8 cellular contexts compared by ENCODE assay signal in the genomic region with DNA sequence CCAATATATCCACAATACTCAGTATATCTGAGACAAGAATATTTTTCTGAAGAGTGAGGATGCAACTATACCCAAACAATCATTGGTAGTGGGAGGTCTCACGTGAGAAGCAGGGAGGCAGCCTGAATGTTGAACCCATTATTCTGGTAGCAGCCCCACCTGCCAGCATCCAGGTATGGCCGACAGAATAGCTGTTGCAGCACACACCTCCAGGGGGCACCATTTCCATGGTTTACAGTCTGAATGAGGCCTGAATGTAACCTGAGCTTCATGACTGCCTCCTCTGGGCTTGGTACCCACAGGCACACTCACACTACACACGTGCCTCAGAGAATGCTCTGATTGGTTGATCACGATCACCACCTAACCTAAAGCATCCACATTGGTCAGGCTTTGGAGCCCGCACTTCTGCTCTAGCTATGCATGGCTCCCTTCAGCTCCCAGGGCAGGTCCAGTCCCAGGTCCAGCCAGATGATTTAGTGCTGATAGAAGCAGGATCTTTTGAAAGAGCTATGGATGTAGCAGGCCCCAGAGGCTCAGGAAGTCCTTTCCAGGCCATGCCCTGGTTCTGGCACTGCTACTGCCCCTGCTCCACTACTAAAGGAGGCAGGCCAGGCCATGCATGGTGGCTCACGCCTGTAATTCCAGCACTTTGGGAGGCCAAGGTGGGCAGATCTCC. TPM values are rescaled to one million over a fixed set of nuclear protein-coding genes. Genes with fewer than 3 reads are reported as not detected.
A peak's percentile ranks its signal among the peaks of the same experiment; 100 is the strongest.
DNase-seq lines count a peak whose midpoint lies in the region; ATAC-seq and TF ChIP-seq lines count a peak whose summit lies in the region.

No MANE protein-coding gene starts in this region.

- no peaks in the 10 kb centered on the region for H3K27me3 ChIP-seq in Karpas-422 (ENCODE audit: low read length)
- no peaks in the 10 kb centered on the region for H3K27me3 ChIP-seq in PC-3 (ENCODE audit: low read length)
- H3K27me3 ChIP-seq in tibial nerve, result no peaks in the 10 kb centered on the region

- 31 to 40% methylated on average over 6 of the region's 6 CpGs for WGBS in tibial nerve, 2 donors

- H3K79me2 ChIP-seq in Karpas-422 (ENCODE audit: low read length), result no peaks in the 10 kb centered on the region
- no peaks in the 10 kb centered on the region for H3K79me2 ChIP-seq in PC-3 (ENCODE audit: low read length)

- H3K9me2 ChIP-seq in Karpas-422 (replicated peaks; ENCODE audit: insufficient read depth, low read length), result no peaks in the 10 kb centered on the region
- H3K9me2 ChIP-seq in PC-3 (replicated peaks; ENCODE audit: low read length), result no peaks in the 10 kb centered on the region

- no TSS peak for BruUV-seq in PC-3 (replicated peaks; lab: Mats Ljungman, UMichigan)

- no peak overlapping the region for H3K9ac ChIP-seq in Karpas-422 (ENCODE audit: low read length)
- no peak overlapping the region for H3K9ac ChIP-seq in PC-3 (ENCODE audit: low read length)

- H4K20me1 ChIP-seq in Karpas-422 (ENCODE audit: insufficient read depth, low read depth, low read length) (no peaks in the 10 kb centered on the region), PC-3 (ENCODE audit: low read length) (no peaks in the 10 kb centered on the region)

- H3F3A ChIP-seq in PC-3 (ENCODE audit: low read length, unreplicated experiment), result no peaks in the 10 kb centered on the region

- TF ChIP-seq CTCF in PC-3 (conservative IDR thresholded peaks at IDR 0.05; ENCODE audit: low read depth, low read length), result peak; percentile 82
- TF ChIP-seq CTCF in tibial nerve (IDR thresholded peaks at IDR 0.05), result peak in 4 of 5 experiments; percentile 28 to 61 (median 48)

- peak; percentile 71 for ATAC-seq in GM21737 (IDR thresholded peaks at IDR 0.05; ENCODE audit: unreplicated experiment)
- ATAC-seq in PC-3, result peak; percentile 88

- DNase-seq in EL, result peak; percentile 92
- peak; percentile 98 for DNase-seq in Karpas-422
- peak; percentile 93 for DNase-seq in PC-3
- peak; percentile 84 for DNase-seq in activated T-cell treated with anti-CD3 and anti-CD28 coated beads for 4 hours
- DNase-seq in fibroblast of peridontal ligament (ENCODE audit: extremely low read depth), result peak; percentile 92
- DNase-seq in occipital lobe (lab: John Stamatoyannopoulos, UW), result peak; percentile 25
- peak; percentile 35 to 54 for DNase-seq in tibial nerve (ENCODE audit: low spot score in 2 of 2)

- H3K36me3 ChIP-seq in Karpas-422 (ENCODE audit: insufficient read depth, low read length) (no peaks in the 10 kb centered on the region), PC-3 (ENCODE audit: low read depth, low read length) (no peaks in the 10 kb centered on the region), tibial nerve (no peaks in the 10 kb centered on the region)

- H3K4me2 ChIP-seq in Karpas-422 (ENCODE audit: low read depth, low read length, poor library complexity, severe bottlenecking), result no peak overlapping the region
- no peak overlapping the region for H3K4me2 ChIP-seq in PC-3 (ENCODE audit: low read length)

- peaks cover 25% of the 10 kb centered on the region for H3K4me1 ChIP-seq in Karpas-422 (ENCODE audit: low read length)
- peaks cover 7% of the 10 kb centered on the region for H3K4me1 ChIP-seq in PC-3 (ENCODE audit: insufficient read depth, low read length)
- peaks cover 0 to 20% (median 10%) of the 10 kb centered on the region in 4 donors for H3K4me1 ChIP-seq in tibial nerve

- TF ChIP-seq POLR2A in tibial nerve (IDR thresholded peaks at IDR 0.05), result no peak

- H3K9me3 ChIP-seq in Karpas-422 (ENCODE audit: low read length), result no peaks in the 10 kb centered on the region
- H3K9me3 ChIP-seq in PC-3 (ENCODE audit: low read length), result no peaks in the 10 kb centered on the region
- no peaks in the 10 kb centered on the region for H3K9me3 ChIP-seq in tibial nerve

- POLR2A ChIA-PET in PC-3 (lab: Charles Lee; ENCODE audit: unreplicated experiment), result interaction anchor here (0.6 kb wide), 1 partner anchor 164 kb away, joined by 3 read pairs; no protein-coding TSS in a partner anchor

- H2AFZ ChIP-seq in Karpas-422 (ENCODE audit: low read length) (peak overlapping the region; percentile 37; the same call in 1 of the 2 replicates), PC-3 (ENCODE audit: low read length) (peak overlapping the region; percentile 14; the same call in 1 of the 2 replicates)

- no peak for TF ChIP-seq EP300 in tibial nerve (IDR thresholded peaks at IDR 0.05)

- CTCF ChIA-PET in PC-3 (lab: Charles Lee), result interaction anchor here (0.5 to 1.7 kb wide), 10 partner anchors 10 to 167 kb away, joined by 3 to 13 read pairs (median 3); partner anchors contain the start of gene B3GNT9

- H3K4me3 ChIP-seq in Karpas-422 (ENCODE audit: low read length) (no peak overlapping the region), PC-3 (ENCODE audit: low read length) (no peak overlapping the region), tibial nerve (no peak overlapping the region)

- intact Hi-C loops in PC-3 (cut with micrococcal nuclease), result loop anchor here (1.0 to 5.0 kb wide), 2 partner anchors 83 to 144 kb away; partner anchors contain the start of gene HSF4

- no peak overlapping the region for H3K27ac ChIP-seq in Karpas-422 (ENCODE audit: low read length)
- no peak overlapping the region for H3K27ac ChIP-seq in PC-3 (ENCODE audit: low read length)
- no peak overlapping the region for H3K27ac ChIP-seq in tibial nerve

RNA-seq across cellular contexts. Expression of gene CBFB, which starts 11.0 kb away (rescaled TPM):
- total RNA-seq in Karpas-422 (2014; rRNA removed; shearing (Covaris generic); ENCODE audit: low replicate concordance), result 55.6 and 79.3 TPM in 2 replicates
- total RNA-seq in PC-3 (2014; rRNA removed) (50.6 and 103 TPM in 2 replicates), occipital lobe (65.4 TPM), tibial nerve (10 to 100 TPM; 46.7 to 70.5 (median 59.9) TPM)

RNA-seq across cellular contexts. Expression of gene CES4A, which starts 29.6 kb away (rescaled TPM):
- not detected in 2 replicates for total RNA-seq in Karpas-422 (2014; rRNA removed; shearing (Covaris generic); ENCODE audit: low replicate concordance)
- total RNA-seq in PC-3 (2014; rRNA removed) (2.1 and 2.6 TPM in 2 replicates), occipital lobe (15.4 TPM), tibial nerve (10 to 100 TPM; 18.6 to 24.7 (median 21.2) TPM)

RNA-seq across cellular contexts. Expression of gene CES3, which starts 56.9 kb away (rescaled TPM):
- total RNA-seq in Karpas-422 (2014; rRNA removed; shearing (Covaris generic); ENCODE audit: low replicate concordance), result 20.9 and 28.3 TPM in 2 replicates
- total RNA-seq in PC-3 (2014; rRNA removed) (0.26 and 0.58 TPM in 2 replicates), occipital lobe (0.78 TPM), tibial nerve (1 to 10 TPM in 2 of 4 donors, under 1 TPM in 2; 0.21 to 9.2 (median 0.81) TPM)

Comparison
In these comparisons a context has a peak if more than half of its experiments do, and no peak if none do; other contexts are left out.
1. DNase-seq: peak in every context shown above with its lines; median percentile 98 in Karpas-422; 93 in PC-3; 92 in EL; 92 in fibroblast of peridontal ligament; 84 in activated T-cell treated with anti-CD3 and anti-CD28 coated beads for 4 hours; 44 in tibial nerve; 25 in occipital lobe.